ENCODE assay signal across 1 cellular context in the genomic region with DNA sequence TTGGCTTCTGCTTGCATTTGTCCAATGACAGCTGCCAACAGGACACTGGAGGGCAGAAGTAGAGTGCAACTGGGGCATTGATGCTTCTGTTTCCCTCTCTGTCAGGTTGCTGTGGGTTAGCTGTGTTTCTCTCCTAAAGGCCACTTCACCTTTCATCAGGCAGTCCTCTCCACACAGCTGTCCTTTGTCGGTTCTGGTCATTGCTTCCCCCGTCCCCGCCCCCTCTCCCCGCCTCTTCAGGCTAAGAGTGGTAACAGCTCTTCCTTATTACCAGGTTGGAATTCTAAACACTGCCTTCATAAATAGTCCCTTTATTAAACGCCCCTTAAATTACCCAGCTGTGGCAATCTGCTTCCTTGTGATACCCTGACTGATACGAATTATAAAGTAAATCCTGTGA.
TF ChIP-seq lines count a peak whose summit lies in the region.

No MANE protein-coding gene starts in this region.

TF ChIP-seq in GM23338, 12 proteins besides CTCF, POLR2A, EP300 and RAD21 (continued from another document):
- no peak for TF ChIP-seq ZNF462 (CRISPR knock-in tag; IDR thresholded peaks at IDR 0.05)
- no peak for TF ChIP-seq EZH2phosphoT487 (IDR thresholded peaks at IDR 0.05; ENCODE audit: unreplicated experiment)
- no peak for TF ChIP-seq ZNF331 (CRISPR knock-in tag; IDR thresholded peaks at IDR 0.05; ENCODE audit: low read depth)
- TF ChIP-seq POLR2AphosphoS5 (IDR thresholded peaks at IDR 0.05; ENCODE audit: low read depth) = no peak
TF ChIP-seq in GM23338: peak in this region for 0.
